Comparison of ENCODE assay signal across 2 cellular contexts in the genomic region with DNA sequence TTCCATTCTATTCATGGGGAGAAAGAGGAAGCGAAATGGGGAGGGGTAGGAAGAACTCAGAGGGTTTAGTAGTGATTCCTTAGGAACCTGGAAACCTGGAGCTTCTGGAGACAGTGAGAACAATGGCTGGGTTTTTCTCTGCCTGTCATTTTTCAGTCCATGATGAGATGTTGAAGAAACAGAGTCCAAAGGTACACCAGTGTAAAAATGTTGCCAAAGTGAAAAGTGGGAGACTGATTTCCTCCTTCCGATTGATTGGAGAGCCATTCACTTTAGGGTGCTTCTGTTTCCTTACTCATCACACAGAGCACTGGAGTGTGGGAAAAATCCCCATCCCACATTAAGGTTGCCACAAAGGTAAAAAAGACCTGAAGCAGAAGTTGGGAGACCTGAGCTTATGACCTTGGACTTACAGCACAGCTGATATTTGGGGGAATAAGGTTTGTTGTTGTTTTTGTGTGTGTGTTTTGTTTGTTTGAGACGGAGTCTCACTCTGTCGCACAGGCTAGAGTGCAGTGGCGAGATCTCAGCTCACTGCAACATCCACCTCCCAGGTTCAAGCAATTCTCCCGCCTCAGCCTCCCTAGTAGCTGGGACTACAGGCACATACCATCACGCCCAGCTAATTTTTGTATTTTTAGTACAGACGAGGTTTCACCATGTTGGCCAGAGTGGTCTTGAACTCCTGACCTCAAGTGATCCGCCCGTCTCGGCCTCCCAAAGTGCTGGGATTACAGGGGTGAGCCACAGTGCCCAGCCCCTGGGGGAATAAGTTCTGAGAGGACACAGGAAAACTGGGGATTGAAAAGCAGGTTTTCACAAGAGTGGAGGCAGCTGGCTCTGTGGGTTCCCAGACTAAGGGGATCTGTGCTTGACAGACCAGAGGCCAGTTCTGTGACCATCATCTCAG.
TF ChIP-seq lines count a peak whose summit lies in the region.

No MANE protein-coding gene starts in this region.

TF ChIP-seq in A549, 52 proteins besides CTCF, POLR2A, EP300 and RAD21:
- no peak for TF ChIP-seq FOSB (CRISPR knock-in tag; IDR thresholded peaks at IDR 0.05)
- TF ChIP-seq, protein P1, sequence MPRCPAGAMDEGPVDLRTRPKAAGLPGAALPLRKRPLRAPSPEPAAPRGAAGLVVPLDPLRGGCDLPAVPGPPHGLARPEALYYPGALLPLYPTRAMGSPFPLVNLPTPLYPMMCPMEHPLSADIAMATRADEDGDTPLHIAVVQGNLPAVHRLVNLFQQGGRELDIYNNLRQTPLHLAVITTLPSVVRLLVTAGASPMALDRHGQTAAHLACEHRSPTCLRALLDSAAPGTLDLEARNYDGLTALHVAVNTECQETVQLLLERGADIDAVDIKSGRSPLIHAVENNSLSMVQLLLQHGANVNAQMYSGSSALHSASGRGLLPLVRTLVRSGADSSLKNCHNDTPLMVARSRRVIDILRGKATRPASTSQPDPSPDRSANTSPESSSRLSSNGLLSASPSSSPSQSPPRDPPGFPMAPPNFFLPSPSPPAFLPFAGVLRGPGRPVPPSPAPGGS (IDR thresholded peaks at IDR 0.05), result no peak
- no peak for TF ChIP-seq BHLHE40 (IDR thresholded peaks at IDR 0.05; ENCODE audit: low read depth, low read length)

TF ChIP-seq in GM12878, 131 proteins besides CTCF, POLR2A, EP300 and RAD21:
- TF ChIP-seq CBFB (IDR thresholded peaks at IDR 0.05; ENCODE audit: low read depth) (no peak), NR2C2 (IDR thresholded peaks at IDR 0.05; ENCODE audit: borderline replicate concordance, control insufficient read depth, insufficient read length, low read depth) (no peak), NR2C1 (IDR thresholded peaks at IDR 0.05) (no peak), JUNB (IDR thresholded peaks at IDR 0.05) (no peak), ZZZ3 (IDR thresholded peaks at IDR 0.05; ENCODE audit: control insufficient read depth, insufficient read length, low read depth) (no peak), ZNF274 (IDR thresholded peaks at IDR 0.05; ENCODE audit: insufficient read depth, insufficient read length) (no peak), SIX5 (IDR thresholded peaks at IDR 0.05; ENCODE audit: low read depth, low read length, severe bottlenecking) (no peak), ZBED1 (IDR thresholded peaks at IDR 0.05; ENCODE audit: borderline replicate concordance) (no peak), RCOR1 (conservative IDR thresholded peaks at IDR 0.05; ENCODE audit: low read depth, low read length) (no peak), SUPT20H (IDR thresholded peaks at IDR 0.05; ENCODE audit: borderline replicate concordance, control insufficient read depth, low read depth, low read length) (no peak)
- TF ChIP-seq, protein P2, sequence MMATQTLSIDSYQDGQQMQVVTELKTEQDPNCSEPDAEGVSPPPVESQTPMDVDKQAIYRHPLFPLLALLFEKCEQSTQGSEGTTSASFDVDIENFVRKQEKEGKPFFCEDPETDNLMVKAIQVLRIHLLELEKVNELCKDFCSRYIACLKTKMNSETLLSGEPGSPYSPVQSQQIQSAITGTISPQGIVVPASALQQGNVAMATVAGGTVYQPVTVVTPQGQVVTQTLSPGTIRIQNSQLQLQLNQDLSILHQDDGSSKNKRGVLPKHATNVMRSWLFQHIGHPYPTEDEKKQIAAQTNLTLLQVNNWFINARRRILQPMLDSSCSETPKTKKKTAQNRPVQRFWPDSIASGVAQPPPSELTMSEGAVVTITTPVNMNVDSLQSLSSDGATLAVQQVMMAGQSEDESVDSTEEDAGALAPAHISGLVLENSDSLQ (IDR thresholded peaks at IDR 0.05), result no peak
- TF ChIP-seq, protein P3, sequence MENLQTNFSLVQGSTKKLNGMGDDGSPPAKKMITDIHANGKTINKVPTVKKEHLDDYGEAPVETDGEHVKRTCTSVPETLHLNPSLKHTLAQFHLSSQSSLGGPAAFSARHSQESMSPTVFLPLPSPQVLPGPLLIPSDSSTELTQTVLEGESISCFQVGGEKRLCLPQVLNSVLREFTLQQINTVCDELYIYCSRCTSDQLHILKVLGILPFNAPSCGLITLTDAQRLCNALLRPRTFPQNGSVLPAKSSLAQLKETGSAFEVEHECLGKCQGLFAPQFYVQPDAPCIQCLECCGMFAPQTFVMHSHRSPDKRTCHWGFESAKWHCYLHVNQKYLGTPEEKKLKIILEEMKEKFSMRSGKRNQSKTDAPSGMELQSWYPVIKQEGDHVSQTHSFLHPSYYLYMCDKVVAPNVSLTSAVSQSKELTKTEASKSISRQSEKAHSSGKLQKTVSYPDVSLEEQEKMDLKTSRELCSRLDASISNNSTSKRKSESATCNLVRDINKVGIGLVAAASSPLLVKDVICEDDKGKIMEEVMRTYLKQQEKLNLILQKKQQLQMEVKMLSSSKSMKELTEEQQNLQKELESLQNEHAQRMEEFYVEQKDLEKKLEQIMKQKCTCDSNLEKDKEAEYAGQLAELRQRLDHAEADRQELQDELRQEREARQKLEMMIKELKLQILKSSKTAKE (IDR thresholded peaks at IDR 0.05; ENCODE audit: low read depth, poor library complexity, severe bottlenecking), result no peak
- TF ChIP-seq, protein P4, sequence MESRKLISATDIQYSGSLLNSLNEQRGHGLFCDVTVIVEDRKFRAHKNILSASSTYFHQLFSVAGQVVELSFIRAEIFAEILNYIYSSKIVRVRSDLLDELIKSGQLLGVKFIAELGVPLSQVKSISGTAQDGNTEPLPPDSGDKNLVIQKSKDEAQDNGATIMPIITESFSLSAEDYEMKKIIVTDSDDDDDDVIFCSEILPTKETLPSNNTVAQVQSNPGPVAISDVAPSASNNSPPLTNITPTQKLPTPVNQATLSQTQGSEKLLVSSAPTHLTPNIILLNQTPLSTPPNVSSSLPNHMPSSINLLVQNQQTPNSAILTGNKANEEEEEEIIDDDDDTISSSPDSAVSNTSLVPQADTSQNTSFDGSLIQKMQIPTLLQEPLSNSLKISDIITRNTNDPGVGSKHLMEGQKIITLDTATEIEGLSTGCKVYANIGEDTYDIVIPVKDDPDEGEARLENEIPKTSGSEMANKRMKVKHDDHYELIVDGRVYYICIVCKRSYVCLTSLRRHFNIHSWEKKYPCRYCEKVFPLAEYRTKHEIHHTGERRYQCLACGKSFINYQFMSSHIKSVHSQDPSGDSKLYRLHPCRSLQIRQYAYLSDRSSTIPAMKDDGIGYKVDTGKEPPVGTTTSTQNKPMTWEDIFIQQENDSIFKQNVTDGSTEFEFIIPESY (IDR thresholded peaks at IDR 0.05), result no peak
- TF ChIP-seq, protein P5, sequence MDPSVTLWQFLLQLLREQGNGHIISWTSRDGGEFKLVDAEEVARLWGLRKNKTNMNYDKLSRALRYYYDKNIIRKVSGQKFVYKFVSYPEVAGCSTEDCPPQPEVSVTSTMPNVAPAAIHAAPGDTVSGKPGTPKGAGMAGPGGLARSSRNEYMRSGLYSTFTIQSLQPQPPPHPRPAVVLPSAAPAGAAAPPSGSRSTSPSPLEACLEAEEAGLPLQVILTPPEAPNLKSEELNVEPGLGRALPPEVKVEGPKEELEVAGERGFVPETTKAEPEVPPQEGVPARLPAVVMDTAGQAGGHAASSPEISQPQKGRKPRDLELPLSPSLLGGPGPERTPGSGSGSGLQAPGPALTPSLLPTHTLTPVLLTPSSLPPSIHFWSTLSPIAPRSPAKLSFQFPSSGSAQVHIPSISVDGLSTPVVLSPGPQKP (IDR thresholded peaks at IDR 0.05; ENCODE audit: low read depth, low read length), result no peak
- TF ChIP-seq, protein P6, sequence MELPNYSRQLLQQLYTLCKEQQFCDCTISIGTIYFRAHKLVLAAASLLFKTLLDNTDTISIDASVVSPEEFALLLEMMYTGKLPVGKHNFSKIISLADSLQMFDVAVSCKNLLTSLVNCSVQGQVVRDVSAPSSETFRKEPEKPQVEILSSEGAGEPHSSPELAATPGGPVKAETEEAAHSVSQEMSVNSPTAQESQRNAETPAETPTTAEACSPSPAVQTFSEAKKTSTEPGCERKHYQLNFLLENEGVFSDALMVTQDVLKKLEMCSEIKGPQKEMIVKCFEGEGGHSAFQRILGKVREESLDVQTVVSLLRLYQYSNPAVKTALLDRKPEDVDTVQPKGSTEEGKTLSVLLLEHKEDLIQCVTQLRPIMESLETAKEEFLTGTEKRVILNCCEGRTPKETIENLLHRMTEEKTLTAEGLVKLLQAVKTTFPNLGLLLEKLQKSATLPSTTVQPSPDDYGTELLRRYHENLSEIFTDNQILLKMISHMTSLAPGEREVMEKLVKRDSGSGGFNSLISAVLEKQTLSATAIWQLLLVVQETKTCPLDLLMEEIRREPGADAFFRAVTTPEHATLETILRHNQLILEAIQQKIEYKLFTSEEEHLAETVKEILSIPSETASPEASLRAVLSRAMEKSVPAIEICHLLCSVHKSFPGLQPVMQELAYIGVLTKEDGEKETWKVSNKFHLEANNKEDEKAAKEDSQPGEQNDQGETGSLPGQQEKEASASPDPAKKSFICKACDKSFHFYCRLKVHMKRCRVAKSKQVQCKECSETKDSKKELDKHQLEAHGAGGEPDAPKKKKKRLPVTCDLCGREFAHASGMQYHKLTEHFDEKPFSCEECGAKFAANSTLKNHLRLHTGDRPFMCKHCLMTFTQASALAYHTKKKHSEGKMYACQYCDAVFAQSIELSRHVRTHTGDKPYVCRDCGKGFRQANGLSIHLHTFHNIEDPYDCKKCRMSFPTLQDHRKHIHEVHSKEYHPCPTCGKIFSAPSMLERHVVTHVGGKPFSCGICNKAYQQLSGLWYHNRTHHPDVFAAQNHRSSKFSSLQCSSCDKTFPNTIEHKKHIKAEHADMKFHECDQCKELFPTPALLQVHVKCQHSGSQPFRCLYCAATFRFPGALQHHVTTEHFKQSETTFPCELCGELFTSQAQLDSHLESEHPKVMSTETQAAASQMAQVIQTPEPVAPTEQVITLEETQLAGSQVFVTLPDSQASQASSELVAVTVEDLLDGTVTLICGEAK (IDR thresholded peaks at IDR 0.05; ENCODE audit: borderline replicate concordance), result no peak
TF ChIP-seq in GM12878: peak in this region for 0.
